ENCODE assay signal across 1 cellular context in genomic region chr16:707062-707538, GRCh38.
TF ChIP-seq lines count a peak whose summit lies in the region.

No MANE protein-coding gene starts in this region.

TF ChIP-seq in WTC11, 78 proteins besides CTCF, POLR2A, EP300 and RAD21 (continued from another document):
- TF ChIP-seq HMGXB4 (CRISPR knock-in tag; IDR thresholded peaks at IDR 0.05) (no peak), ELF4 (CRISPR knock-in tag; IDR thresholded peaks at IDR 0.05; ENCODE audit: low read depth) (no peak), GRHL2 (CRISPR knock-in tag; IDR thresholded peaks at IDR 0.05; ENCODE audit: insufficient replicate concordance, severe bottlenecking) (no peak), NFE2L1 (CRISPR knock-in tag; IDR thresholded peaks at IDR 0.05) (no peak), SMAD4 (CRISPR knock-in tag; IDR thresholded peaks at IDR 0.05) (no peak), ZNF317 (CRISPR knock-in tag; IDR thresholded peaks at IDR 0.05; ENCODE audit: borderline replicate concordance, low read depth) (no peak), HMGA2 (CRISPR knock-in tag; IDR thresholded peaks at IDR 0.05) (no peak), FOXK1 (CRISPR knock-in tag; IDR thresholded peaks at IDR 0.05) (no peak)
